In genomic region chr7:128963327-128963757, GRCh38 we compare ENCODE assay signal across 8 cellular contexts. TPM values are rescaled to one million over a fixed set of nuclear protein-coding genes. Genes with fewer than 3 reads are reported as not detected.
DNase-seq lines count a peak whose midpoint lies in the region; ATAC-seq and TF ChIP-seq lines count a peak whose summit lies in the region.

No MANE protein-coding gene starts in this region.

- H3K4me3 ChIP-seq in lower lobe of right lung: no peak overlapping the region

- intact Hi-C loops in activated CD8-positive, alpha-beta T cell treated with anti-CD3 and anti-CD28 coated beads for 36 hours (cut with micrococcal nuclease): no loop called here
- intact Hi-C loops in lower lobe of right lung (cut with DNase I): no loop called here

- no peaks in the 10 kb centered on the region for H3K27me3 Mint-ChIP-seq in activated CD8-positive, alpha-beta T cell treated with anti-CD3 and anti-CD28 coated beads for 36 hours

- no peaks in the 10 kb centered on the region for H3K9me3 Mint-ChIP-seq in activated CD8-positive, alpha-beta T cell treated with anti-CD3 and anti-CD28 coated beads for 36 hours

- CTCF ChIA-PET in activated CD8-positive, alpha-beta T cell treated with anti-CD3 and anti-CD28 coated beads for 36 hours (lab: Charles Lee): interaction anchor here (0.7 to 1.3 kb wide), 6 partner anchors 16 to 128 kb away, joined by 3 to 9 read pairs (median 3); partner anchors contain the start of gene ATP6V1F

- no peaks in the 10 kb centered on the region for H3K9me3 ChIP-seq in lower lobe of right lung

- peak; percentile 72 for ATAC-seq in GM18861 (IDR thresholded peaks at IDR 0.05; ENCODE audit: unreplicated experiment)
- peak; percentile 90 for ATAC-seq in HG02610 (IDR thresholded peaks at IDR 0.05; ENCODE audit: unreplicated experiment)
- ATAC-seq in activated CD8-positive, alpha-beta T cell treated with anti-CD3 and anti-CD28 coated beads for 36 hours: peak; percentile 94
- no peak for ATAC-seq in GM19324 (IDR thresholded peaks at IDR 0.05; ENCODE audit: low FRiP score, unreplicated experiment)
- ATAC-seq in lower lobe of right lung: no peak

- H3K4me1 ChIP-seq in lower lobe of right lung: no peaks in the 10 kb centered on the region

- peaks cover 45% of the 10 kb centered on the region for H3K36me3 Mint-ChIP-seq in activated CD8-positive, alpha-beta T cell treated with anti-CD3 and anti-CD28 coated beads for 36 hours (ENCODE audit: low read depth)

- no peak for TF ChIP-seq POLR2A in erythroblast (IDR thresholded peaks at IDR 0.05; ENCODE audit: low read length)

- H3K27me3 ChIP-seq in lower lobe of right lung (ENCODE audit: low read depth): no peaks in the 10 kb centered on the region

- H3K27ac ChIP-seq in lower lobe of right lung: no peak overlapping the region

- peak overlapping the region; percentile 86 for H3K27ac Mint-ChIP-seq in activated CD8-positive, alpha-beta T cell treated with anti-CD3 and anti-CD28 coated beads for 36 hours

- peak overlapping the region; percentile 38 for H3K4me3 Mint-ChIP-seq in activated CD8-positive, alpha-beta T cell treated with anti-CD3 and anti-CD28 coated beads for 36 hours

- peak; percentile 76 for DNase-seq in activated CD8-positive, alpha-beta T cell treated with anti-CD3 and anti-CD28 coated beads for 36 hours
- DNase-seq in renal cortical epithelial cell (ENCODE audit: low read depth) (peak; percentile 85), lower lobe of right lung (no peak), erythroblast (lab: John Stamatoyannopoulos, UW) (no peak)
- DNase-seq in activated CD8-positive, alpha-beta memory T cell treated with anti-CD3 and anti-CD28 coated beads, Interleukin-2, amount 50 U/mL, for 48 hours: no peak

- POLR2A ChIA-PET in activated CD8-positive, alpha-beta T cell treated with anti-CD3 and anti-CD28 coated beads for 36 hours (lab: Charles Lee): interaction anchor here (1.6 kb wide), 1 partner anchor 92 kb away, joined by 5 read pairs; the partner anchor contains the start of gene TNPO3

- peaks cover 89% of the 10 kb centered on the region for H3K36me3 ChIP-seq in lower lobe of right lung

- peaks cover 33% of the 10 kb centered on the region for H3K4me1 Mint-ChIP-seq in activated CD8-positive, alpha-beta T cell treated with anti-CD3 and anti-CD28 coated beads for 36 hours (ENCODE audit: low read depth)

- no peak for TF ChIP-seq CTCF in activated CD8-positive, alpha-beta T cell treated with anti-CD3 and anti-CD28 coated beads for 36 hours (IDR thresholded peaks at IDR 0.05)
- TF ChIP-seq CTCF in lower lobe of right lung (IDR thresholded peaks at IDR 0.05): no peak

RNA-seq across cellular contexts. Expression of gene IRF5, which starts 25.6 kb away (rescaled TPM):
- total RNA-seq in activated CD8-positive, alpha-beta T cell treated with anti-CD3 and anti-CD28 coated beads for 36 hours: 1 to 10 TPM; 6.5 to 7.7 TPM
- total RNA-seq in renal cortical epithelial cell (5.4 and 7.7 TPM in 2 replicates), lower lobe of right lung (46.0 TPM)

RNA-seq across cellular contexts. Expression of gene KCP, which starts 52.8 kb away (rescaled TPM):
- not detected for total RNA-seq in activated CD8-positive, alpha-beta T cell treated with anti-CD3 and anti-CD28 coated beads for 36 hours
- total RNA-seq in renal cortical epithelial cell (1.9 and 6.8 TPM in 2 replicates), lower lobe of right lung (1.3 TPM)

Comparison
In these comparisons a context has a peak if more than half of its experiments do, and no peak if none do; other contexts are left out.
1. ATAC-seq: peak in GM18861 (single experiment), HG02610 (single experiment) and activated CD8-positive, alpha-beta T cell treated with anti-CD3 and anti-CD28 coated beads for 36 hours (single experiment); none in GM19324 (single experiment) and lower lobe of right lung (0 of 2).
2. DNase-seq: peak in activated CD8-positive, alpha-beta T cell treated with anti-CD3 and anti-CD28 coated beads for 36 hours (single experiment) and renal cortical epithelial cell (single experiment); none in activated CD8-positive, alpha-beta memory T cell treated with anti-CD3 and anti-CD28 coated beads, Interleukin-2, amount 50 U/mL, for 48 hours (single experiment), lower lobe of right lung (single experiment) and erythroblast (0 of 2).